ENCODE assay signal across 6 cellular contexts in the genomic region with DNA sequence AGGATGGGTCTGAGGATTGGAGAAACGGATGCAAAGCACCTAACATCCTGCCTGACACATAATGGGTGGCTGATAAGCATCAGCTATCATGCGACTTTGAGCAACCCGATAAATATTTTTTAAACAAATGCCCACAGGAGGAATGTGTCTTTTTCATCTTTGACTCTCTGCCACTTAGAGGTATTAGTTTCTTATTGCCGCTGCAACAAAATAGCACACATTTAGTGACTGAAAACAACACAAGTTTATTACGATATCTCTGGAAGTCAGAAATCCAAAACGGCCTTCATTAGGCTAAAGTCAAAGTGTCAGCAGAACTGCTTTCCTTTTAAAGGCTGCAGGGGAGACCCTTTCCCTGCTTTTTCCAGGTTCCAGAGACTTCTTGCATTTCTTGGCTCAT.
"Had no signal": no experiment of that assay in that cellular context is flagged by ENCODE, and none has a peak within 500 bp of the region (broad histone marks: within the 10 kb centered on the region; RNA-seq: fewer than 3 reads in every experiment).

No MANE protein-coding gene starts in this region.

- H3K27me3 Mint-ChIP-seq: IgD-negative memory B cell had no signal

- DNase-seq: IMR-90, KBM-7, KG1 had no signal

- H3K27ac ChIP-seq: HL-60 had no signal

- FAIRE-seq: HTR-8/SVneo had no signal

- H3K4me3 Mint-ChIP-seq: IgD-negative memory B cell had no signal

- H3K27ac Mint-ChIP-seq: IgD-negative memory B cell had no signal
